9 cellular contexts compared by ENCODE assay signal in genomic region chr22:30308518-30309230, GRCh38. TPM values are rescaled to one million over a fixed set of nuclear protein-coding genes. Genes with fewer than 3 reads are reported as not detected.
DNase-seq lines count a peak whose midpoint lies in the region; ATAC-seq, FAIRE-seq and TF ChIP-seq lines count a peak whose summit lies in the region.
"Had no signal": no experiment of that assay in that cellular context is flagged by ENCODE, and none has a peak within 500 bp of the region (broad histone marks: within the 10 kb centered on the region; RNA-seq: fewer than 3 reads in every experiment).

No MANE protein-coding gene starts in this region.

- TF ChIP-seq CTCF in AG10803 (conservative IDR thresholded peaks at IDR 0.05; ENCODE audit: low read length) = no peak

- ATAC-seq in GM19023 (IDR thresholded peaks at IDR 0.05; ENCODE audit: unreplicated experiment) = peak; percentile 37

- DNase-seq in AG10803 (ENCODE audit: low read depth) = peak; percentile 72
- DNase-seq in T follicular helper cell (ENCODE audit: low read depth) = peak; percentile 25
- peak; percentile 33 for DNase-seq in germinal center (ENCODE audit: low spot score)
- no peak for DNase-seq in posterior vena cava (ENCODE audit: low spot score)
- no peak for DNase-seq in amniotic stem cell (lab: John Stamatoyannopoulos, UW)
- DNase-seq in NCI-H1436 (lab: John Stamatoyannopoulos, UW) = no peak
- no peak for DNase-seq in H54 (ENCODE audit: insufficient read length, low spot score)

- intact Hi-C loops in posterior vena cava (cut with DNase I) = no loop called here

- FAIRE-seq in H54 (lab: Jason Lieb, UNC) = no peak

- H3K4me3 ChIP-seq in AG10803 (ENCODE audit: low read length) = no peak overlapping the region

- no peak for TF ChIP-seq POLR2A in H54 (IDR thresholded peaks at IDR 0.05; ENCODE audit: low read depth, low read length)

RNA-seq across cellular contexts. Expression of gene TBC1D10A, which starts 18.1 kb away (rescaled TPM):
- total RNA-seq in posterior vena cava = 10 to 100 TPM; 20.5 to 20.7 TPM

RNA-seq across cellular contexts. Expression of gene CASTOR1, which starts 19.4 kb away (rescaled TPM):
- total RNA-seq in posterior vena cava = 10 to 100 TPM in 1 of 2 donors, 1 to 10 TPM in 1; 9.8 to 14.3 TPM

RNA-seq across cellular contexts. Expression of gene OSM, which starts 42.0 kb away (rescaled TPM):
- total RNA-seq in posterior vena cava = 1 to 10 TPM; 1.0 to 2.0 TPM
- total RNA-seq: glomerular endothelial cell had no signal

RNA-seq across cellular contexts. Expression of gene SF3A1, which starts 48.0 kb away (rescaled TPM):
- 100 to 1,000 TPM; 106 to 108 TPM for total RNA-seq in posterior vena cava

RNA-seq across cellular contexts. Expression of gene CCDC157, which starts 48.1 kb away (rescaled TPM):
- total RNA-seq in posterior vena cava = under 1 TPM; 0.76 to 0.88 TPM

Comparison
In these comparisons a context has a peak if more than half of its experiments do, and no peak if none do; other contexts are left out.
1. DNase-seq: peak in AG10803 (single experiment), T follicular helper cell (single experiment) and germinal center (single experiment); none in posterior vena cava (single experiment), amniotic stem cell (single experiment), NCI-H1436 (single experiment) and H54 (single experiment).